In the genomic region with DNA sequence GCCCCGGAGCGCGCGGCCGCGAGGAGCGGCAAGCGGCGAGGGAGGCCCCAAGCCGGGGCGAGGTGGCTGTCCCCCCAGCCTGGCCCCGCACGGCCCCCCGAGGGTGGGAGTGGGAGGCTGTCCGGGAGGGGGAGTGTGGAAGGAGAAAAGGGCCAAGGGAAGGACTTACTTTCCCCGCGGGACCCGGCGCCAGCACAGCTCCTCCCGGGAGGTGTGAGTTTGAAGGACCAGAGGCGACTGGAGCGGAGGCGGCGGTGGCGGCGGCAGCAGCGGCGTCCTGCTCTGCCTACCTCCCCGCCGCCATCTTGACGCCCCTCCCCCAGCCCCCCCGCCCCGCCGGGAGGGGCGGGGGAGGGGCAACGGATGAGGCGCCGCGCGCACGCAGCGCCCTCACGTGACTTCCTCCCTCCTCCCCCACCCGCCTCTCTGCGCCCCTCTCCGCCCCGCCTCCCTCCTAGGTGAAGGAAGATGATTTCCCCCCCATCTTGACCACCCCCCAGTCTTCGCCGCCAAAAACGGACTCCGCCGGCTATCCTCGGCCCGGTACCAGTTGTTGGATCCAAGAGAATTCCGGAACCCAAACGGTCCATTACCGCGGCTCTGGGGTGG, we compare ENCODE assay signal across 8 cellular contexts. TPM values are rescaled to one million over a fixed set of nuclear protein-coding genes. Genes with fewer than 3 reads are reported as not detected.
DNase-seq lines count a peak whose midpoint lies in the region; ATAC-seq and TF ChIP-seq lines count a peak whose summit lies in the region.

A gene (minus strand): TSS at position 316 of the 609 bp plus-strand sequence. CDS start 14,406 bp downstream, outside the sequence.

- peak within 1 kb of the TSS; percentile 90 for H3K4me3 Mint-ChIP-seq in CD8-positive, alpha-beta T cell
- H3K4me3 Mint-ChIP-seq in activated T-cell treated with anti-CD3 and anti-CD28 coated beads, Interleukin-2, amount 50 U/mL, for 24 hours = peak within 1 kb of the TSS; percentile 89

- no peaks in the 10 kb centered on the region for H3K27me3 ChIP-seq in CD8-positive, alpha-beta T cell (ENCODE audit: insufficient read depth, low read length)

- peak within 1 kb of the TSS; percentile 79 for H3K4me3 ChIP-seq in CD8-positive, alpha-beta T cell (ENCODE audit: low read depth, low read length)
- H3K4me3 ChIP-seq in OCI-LY7 (ENCODE audit: low read depth, low read length, poor library complexity, severe bottlenecking) = peak within 1 kb of the TSS; percentile 83

- H3K4me1 ChIP-seq in CD8-positive, alpha-beta T cell (ENCODE audit: insufficient read depth, low read length) = peaks cover 18% of the 10 kb centered on the region
- H3K4me1 ChIP-seq in OCI-LY7 (ENCODE audit: insufficient read depth, low read length, poor library complexity, severe bottlenecking) = peaks cover 16% of the 10 kb centered on the region

- peaks cover 50% of the 10 kb centered on the region for H3K79me2 ChIP-seq in OCI-LY7 (ENCODE audit: insufficient read depth, low read depth, low read length)

- H3K9me3 Mint-ChIP-seq in CD8-positive, alpha-beta T cell = no peaks in the 10 kb centered on the region
- H3K9me3 Mint-ChIP-seq in activated T-cell treated with anti-CD3 and anti-CD28 coated beads, Interleukin-2, amount 50 U/mL, for 24 hours = no peaks in the 10 kb centered on the region

- peak within 1 kb of the TSS; percentile 87 for H3K27ac ChIP-seq in CD8-positive, alpha-beta T cell (ENCODE audit: low read depth, low read length)
- H3K27ac ChIP-seq in OCI-LY7 (ENCODE audit: low read depth, low read length, poor library complexity, severe bottlenecking) = peak within 1 kb of the TSS; percentile 97

- peaks cover 28% of the 10 kb centered on the region for H3K4me1 Mint-ChIP-seq in CD8-positive, alpha-beta T cell (ENCODE audit: low read depth)
- H3K4me1 Mint-ChIP-seq in activated T-cell treated with anti-CD3 and anti-CD28 coated beads, Interleukin-2, amount 50 U/mL, for 24 hours (ENCODE audit: low read depth) = peaks cover 24% of the 10 kb centered on the region

- no peak for TF ChIP-seq CTCF in CD8-positive, alpha-beta T cell (IDR thresholded peaks at IDR 0.05)
- TF ChIP-seq CTCF in OCI-LY7 (conservative IDR thresholded peaks at IDR 0.05; ENCODE audit: low read length) = no peak

- peaks cover 7% of the 10 kb centered on the region for H4K20me1 ChIP-seq in OCI-LY7 (ENCODE audit: insufficient read depth, low read length)

- peak within 1 kb of the TSS; percentile 89 for H3K4me2 ChIP-seq in OCI-LY7 (ENCODE audit: low read length)

- H3K9me3 ChIP-seq in CD8-positive, alpha-beta T cell (ENCODE audit: low read length) = no peaks in the 10 kb centered on the region
- no peaks in the 10 kb centered on the region for H3K9me3 ChIP-seq in OCI-LY7 (ENCODE audit: low read length)

- POLR2A ChIA-PET in CD8-positive, alpha-beta T cell (lab: Charles Lee) = interaction anchor here (0.8 to 2.6 kb wide), 13 partner anchors 9 to 1550 kb away, joined by 3 to 26 read pairs (median 5); a partner anchor contains a TSS
- POLR2A ChIA-PET in OCI-LY7 (lab: Charles Lee) = interaction anchor here (0.7 to 1.7 kb wide), 8 partner anchors 11 to 798 kb away, joined by 3 to 12 read pairs (median 5); a partner anchor contains a TSS

- H3K9me2 ChIP-seq in OCI-LY7 (ENCODE audit: insufficient read depth, low read length) = no peaks in the 10 kb centered on the region

- intact Hi-C loops in CD8-positive, alpha-beta T cell (cut with DNase I, micrococcal nuclease) = loop anchor here (1.0 to 10.0 kb wide), 17 partner anchors 19 to 1137 kb away; a partner anchor contains a TSS
- intact Hi-C loops in OCI-LY7 (cut with micrococcal nuclease; ENCODE audit: unreplicated experiment) = loop anchor here (1.0 to 10.0 kb wide), 6 partner anchors 19 to 840 kb away; a partner anchor contains a TSS

- CTCF ChIA-PET in CD8-positive, alpha-beta T cell (lab: Charles Lee) = interaction anchor here (0.7 to 1.9 kb wide), 11 partner anchors 10 to 255 kb away, joined by 3 to 16 read pairs (median 6); a partner anchor contains a TSS
- CTCF ChIA-PET in OCI-LY7 (lab: Charles Lee; ENCODE audit: unreplicated experiment) = no interaction called here

- DNase-seq in CD8-positive, alpha-beta T cell = peak; percentile 83 to 97 (median 88)
- DNase-seq in HuH-7.5 (ENCODE audit: low spot score) (peak; percentile 82), OCI-LY7 (ENCODE audit: low spot score) (peak; percentile 95), myocyte (ENCODE audit: low read depth) (peak; percentile 90)
- no peak for DNase-seq in activated T-cell treated with anti-CD3 and anti-CD28 coated beads, Interleukin-2, amount 50 U/mL, for 24 hours
- DNase-seq in stimulated activated CD8-positive, alpha-beta memory T cell treated with anti-CD3 and anti-CD28 coated beads, Interleukin-7, amount 100 ng/mL, for 48 hours (ENCODE audit: extremely low read depth in 1 of 2, low read depth in 1 of 2) = peak; percentile 66 to 82

- peak within 1 kb of the TSS; percentile 92 for H3K27ac Mint-ChIP-seq in CD8-positive, alpha-beta T cell
- peak within 1 kb of the TSS; percentile 100 for H3K27ac Mint-ChIP-seq in activated T-cell treated with anti-CD3 and anti-CD28 coated beads, Interleukin-2, amount 50 U/mL, for 24 hours

- H3K27me3 Mint-ChIP-seq in CD8-positive, alpha-beta T cell (ENCODE audit: low read depth) = no peaks in the 10 kb centered on the region
- H3K27me3 Mint-ChIP-seq in activated T-cell treated with anti-CD3 and anti-CD28 coated beads, Interleukin-2, amount 50 U/mL, for 24 hours = no peaks in the 10 kb centered on the region

- peak; percentile 73 for ATAC-seq in CD8-positive, alpha-beta T cell
- ATAC-seq in GM21381 (IDR thresholded peaks at IDR 0.05; ENCODE audit: unreplicated experiment) (peak; percentile 40), esophagus mucosa (peak; percentile 94)

- H3K36me3 Mint-ChIP-seq in CD8-positive, alpha-beta T cell = peaks cover 10% of the 10 kb centered on the region
- H3K36me3 Mint-ChIP-seq in activated T-cell treated with anti-CD3 and anti-CD28 coated beads, Interleukin-2, amount 50 U/mL, for 24 hours (ENCODE audit: low read depth) = peaks cover 30% of the 10 kb centered on the region

- BruUV-seq in OCI-LY7 (replicated peaks; lab: Mats Ljungman, UMichigan) = no TSS peak

- H2AFZ ChIP-seq in OCI-LY7 (ENCODE audit: low read length) = peak within 1 kb of the TSS; percentile 97

- H3K36me3 ChIP-seq in CD8-positive, alpha-beta T cell (ENCODE audit: insufficient read depth, low read length) = no peaks in the 10 kb centered on the region
- peaks cover 17% of the 10 kb centered on the region for H3K36me3 ChIP-seq in OCI-LY7 (ENCODE audit: insufficient read depth, low read length)

RNA-seq across cellular contexts. Expression of the gene that starts here (rescaled TPM):
- 10 to 100 TPM; 25.4 to 25.9 TPM for total RNA-seq in CD8-positive, alpha-beta T cell
- total RNA-seq in OCI-LY7 (2014; rRNA removed; shearing (Covaris generic)) = 23.7 and 31.2 TPM in 2 replicates
- total RNA-seq in OCI-LY7 (2022) = 57.3 and 57.9 TPM in 2 replicates
- 21.7 TPM for total RNA-seq in esophagus mucosa
- 30.7 and 34.0 TPM in 2 replicates for total RNA-seq in myocyte
- polyA plus RNA-seq in myocyte (2012) = 11.5 TPM

Comparison
In these comparisons a context has a peak if more than half of its experiments do, and no peak if none do; other contexts are left out.
1. ATAC-seq: peak in every context shown above with its lines; median percentile 94 in esophagus mucosa; 73 in CD8-positive, alpha-beta T cell; 40 in GM21381.